Comparison of ENCODE assay signal across 17 cellular contexts in genomic region chr12:15782667-15783066, GRCh38. TPM values are rescaled to one million over a fixed set of nuclear protein-coding genes. Genes with fewer than 3 reads are reported as not detected.
DNase-seq lines count a peak whose midpoint lies in the region; TF ChIP-seq lines count a peak whose summit lies in the region.
"Had no signal": no experiment of that assay in that cellular context is flagged by ENCODE, and none has a peak within 500 bp of the region (broad histone marks: within the 10 kb centered on the region; RNA-seq: fewer than 3 reads in every experiment).

No MANE protein-coding gene starts in this region.

- H3K4me3 Mint-ChIP-seq in osteocyte (ENCODE audit: unreplicated experiment) = peak overlapping the region; percentile 73
- H3K4me3 Mint-ChIP-seq in activated naive CD8-positive, alpha-beta T cell treated with anti-CD3 and anti-CD28 coated beads for 36 hours = no peak overlapping the region

- peaks cover 57% of the 10 kb centered on the region for H3K4me1 ChIP-seq in adipocyte (ENCODE audit: control insufficient read depth, insufficient read depth, low read length)

- no peaks in the 10 kb centered on the region for H3K27me3 Mint-ChIP-seq in osteocyte (ENCODE audit: unreplicated experiment)
- peaks cover 60% of the 10 kb centered on the region for H3K27me3 Mint-ChIP-seq in activated naive CD8-positive, alpha-beta T cell treated with anti-CD3 and anti-CD28 coated beads for 36 hours

- H3K4me3 ChIP-seq in adipocyte (ENCODE audit: low read length) (peak overlapping the region; percentile 17), choroid plexus epithelial cell (ENCODE audit: low read depth, low read length) (peak overlapping the region; percentile 23)

- DNase-seq in DMS53 (lab: John Stamatoyannopoulos, UW) = peak; percentile 49
- no peak for DNase-seq in DMS53 treated with DMSO at 0.1 percent for 48 hours (lab: John Stamatoyannopoulos, UW; ENCODE audit: unreplicated experiment)
- no peak for DNase-seq in adipocyte (ENCODE audit: low read depth)
- DNase-seq in choroid plexus epithelial cell (ENCODE audit: low read depth) = peak; percentile 80
- no peak for DNase-seq in osteocyte (ENCODE audit: extremely low spot score, unreplicated experiment)
- no peak for DNase-seq in activated naive CD8-positive, alpha-beta T cell treated with anti-CD3 and anti-CD28 coated beads for 36 hours
- no peak for DNase-seq in NCI-H1694 treated with DMSO at 0.1 percent for 48 hours (lab: John Stamatoyannopoulos, UW)
- DNase-seq in GM19238 (ENCODE audit: insufficient read length, low spot score) = no peak
- DNase-seq: C1 segment of cervical spinal cord; DMS153; GOT3; NCI-H1930; NCI-H69; NK-92 treated with Interleukin-12 subunit alpha and Interleukin-12 subunit beta, amount 100 ng/mL, for 24 hours; OCI-M1; RPMI8226 had no signal

- no peak overlapping the region for H3K9ac ChIP-seq in adipocyte (ENCODE audit: low read length)
- H3K9ac ChIP-seq: KMS-11 had no signal

- peak overlapping the region; percentile 91 for H3K27ac Mint-ChIP-seq in osteocyte (ENCODE audit: unreplicated experiment)
- no peak overlapping the region for H3K27ac Mint-ChIP-seq in activated naive CD8-positive, alpha-beta T cell treated with anti-CD3 and anti-CD28 coated beads for 36 hours

- H3K4me1 Mint-ChIP-seq in osteocyte (ENCODE audit: unreplicated experiment) = peaks cover 78% of the 10 kb centered on the region
- H3K4me1 Mint-ChIP-seq in activated naive CD8-positive, alpha-beta T cell treated with anti-CD3 and anti-CD28 coated beads for 36 hours = peaks cover under 1% of the 10 kb centered on the region

- H3K9me3 Mint-ChIP-seq in osteocyte (ENCODE audit: unreplicated experiment) = no peaks in the 10 kb centered on the region
- no peaks in the 10 kb centered on the region for H3K9me3 Mint-ChIP-seq in activated naive CD8-positive, alpha-beta T cell treated with anti-CD3 and anti-CD28 coated beads for 36 hours

- H3K36me3 ChIP-seq in adipocyte (ENCODE audit: control insufficient read depth, insufficient read depth, low read length, severe bottlenecking) = peaks cover 35% of the 10 kb centered on the region

- TF ChIP-seq CTCF in choroid plexus epithelial cell (conservative IDR thresholded peaks at IDR 0.05; ENCODE audit: low read depth, low read length) (no peak), osteocyte (IDR thresholded peaks at IDR 0.05) (no peak)

- H3K9me3 ChIP-seq in adipocyte (ENCODE audit: control insufficient read depth, low read length) = peaks cover 6% of the 10 kb centered on the region

- no peaks in the 10 kb centered on the region for H3K27me3 ChIP-seq in adipocyte (replicated peaks; ENCODE audit: control insufficient read depth, insufficient read depth, low read length)

- H3K36me3 Mint-ChIP-seq in osteocyte (ENCODE audit: unreplicated experiment) = peaks cover 32% of the 10 kb centered on the region
- H3K36me3 Mint-ChIP-seq in activated naive CD8-positive, alpha-beta T cell treated with anti-CD3 and anti-CD28 coated beads for 36 hours = no peaks in the 10 kb centered on the region

RNA-seq across cellular contexts. Expression of gene EPS8, which starts 6.5 kb away (rescaled TPM):
- total RNA-seq in osteocyte = 303 and 308 TPM in 2 replicates
- total RNA-seq in activated naive CD8-positive, alpha-beta T cell treated with anti-CD3 and anti-CD28 coated beads for 36 hours = 1 to 10 TPM; 1.3 to 2.1 TPM

Comparison
In these comparisons a context has a peak if more than half of its experiments do, and no peak if none do; other contexts are left out.
1. DNase-seq: peak in DMS53 (single experiment) and choroid plexus epithelial cell (single experiment); none in DMS53 treated with DMSO at 0.1 percent for 48 hours (single experiment), adipocyte (single experiment), osteocyte (single experiment), activated naive CD8-positive, alpha-beta T cell treated with anti-CD3 and anti-CD28 coated beads for 36 hours (single experiment), NCI-H1694 treated with DMSO at 0.1 percent for 48 hours (single experiment) and GM19238 (single experiment).
2. RNA of gene EPS8, which starts 6.5 kb away (total RNA-seq): 303 to 308 TPM in osteocyte; 1.3 to 2.1 TPM in activated naive CD8-positive, alpha-beta T cell treated with anti-CD3 and anti-CD28 coated beads for 36 hours; every median in the first group is over 10 times any median in the second.